Comparison of ENCODE assay signal across 12 cellular contexts in genomic region chr20:48298851-48299484, GRCh38.
DNase-seq lines count a peak whose midpoint lies in the region; ATAC-seq, FAIRE-seq and TF ChIP-seq lines count a peak whose summit lies in the region.
"Had no signal": no experiment of that assay in that cellular context is flagged by ENCODE, and none has a peak within 500 bp of the region (broad histone marks: within the 10 kb centered on the region; RNA-seq: fewer than 3 reads in every experiment).

No MANE protein-coding gene starts in this region.

- H2BK15ac ChIP-seq in IMR-90 (ENCODE audit: low read depth, low read length) = no peak overlapping the region

- H4K5ac ChIP-seq in IMR-90 (ENCODE audit: low read depth, low read length) = no peak overlapping the region

- no peak for FAIRE-seq in A549 (lab: Jason Lieb, UNC)

- CTCF ChIA-PET in A549 (lab: Yijun Ruan, JAX) = interaction anchor here (0.9 to 8.3 kb wide), 5 partner anchors 17 to 635 kb away, joined by 3 to 85 read pairs (median 4); no protein-coding TSS in a partner anchor
- CTCF ChIA-PET in IMR-90 (lab: Yijun Ruan, JAX) = no interaction called here

- H3K36me3 ChIP-seq in IMR-90 (ENCODE audit: control insufficient read depth, insufficient read depth, low read length) (no peaks in the 10 kb centered on the region), SJSA1 (no peaks in the 10 kb centered on the region), WERI-Rb-1 (no peaks in the 10 kb centered on the region)
- H3K36me3 ChIP-seq: ovary had no signal

- TF ChIP-seq RAD21 in A549 (conservative IDR thresholded peaks at IDR 0.05 in 1 of 2, IDR thresholded peaks at IDR 0.05 in 1 of 2) (peak in 1 of 2 experiments; percentile 15; a peak in 1 of 5 replicates), IMR-90 (IDR thresholded peaks at IDR 0.05; ENCODE audit: low read length) (no peak)

- H3K4me2 ChIP-seq in A549 (peak overlapping the region; percentile 59), IMR-90 (ENCODE audit: low read depth, low read length) (no peak overlapping the region; the same call in 1 of the 2 replicates)

- H3K14ac ChIP-seq in IMR-90 (replicated peaks; ENCODE audit: low read depth, low read length) = no peak overlapping the region

- H3K9ac ChIP-seq in IMR-90 (ENCODE audit: low read depth, low read length) = no peak overlapping the region

- H2AK9ac ChIP-seq in IMR-90 (replicated peaks; ENCODE audit: low read depth, low read length, poor library complexity) = peak overlapping the region; percentile 58

- no peak overlapping the region for H2BK20ac ChIP-seq in IMR-90 (ENCODE audit: low read depth, low read length)

- no peak overlapping the region for H2AFZ ChIP-seq in IMR-90 (replicated peaks; ENCODE audit: low read length, poor library complexity)

- dilution Hi-C loops in IMR-90 (cut with HindIII; ENCODE audit: low sequenced_read_pairs, unreplicated experiment) = no loop called here

- TF ChIP-seq CTCF in A549 (IDR thresholded peaks at IDR 0.05) (no peak), IMR-90 (conservative IDR thresholded peaks at IDR 0.05; ENCODE audit: low read depth, low read length) (no peak), WERI-Rb-1 (IDR thresholded peaks at IDR 0.05; ENCODE audit: low read depth, low read length) (no peak)

- WGBS in A549 (ENCODE audit: missing lambda C conversion rate) = 4% methylated on average over 7 of the region's 7 CpGs
- WGBS in IMR-90 (ENCODE audit: extremely low coverage in 2 of 2, insufficient read length in 1 of 2), 2 experiments = 42% methylated on average over 4 of the region's 7 CpGs; no CpG with 5 or more reads in 1 of the 2 experiments

- POLR2A ChIA-PET in A549 (lab: Yijun Ruan, JAX) (interaction anchor here (0.7 kb wide), 1 partner anchor 602 kb away, joined by 8 read pairs; no protein-coding TSS in a partner anchor), IMR-90 (lab: Charles Lee; ENCODE audit: unreplicated experiment) (no interaction called here)

- H4K91ac ChIP-seq in IMR-90 (ENCODE audit: insufficient read depth, low read depth, low read length) = peak overlapping the region; percentile 22; the same call in 1 of the 2 replicates

- peaks cover 4% of the 10 kb centered on the region; the same call in 1 of the 3 replicates for H3K9me3 ChIP-seq in A549
- H3K9me3 ChIP-seq in IMR-90 (ENCODE audit: control insufficient read depth, insufficient read depth, low read length) = 0 out of 2 replicates have a peak, but pooled peaks cover 3% of the 10 kb centered on the region
- H3K9me3 ChIP-seq in SJSA1 (replicated peaks) = no peaks in the 10 kb centered on the region
- H3K9me3 ChIP-seq in WERI-Rb-1 (ENCODE audit: severe bottlenecking) = no peaks in the 10 kb centered on the region
- H3K9me3 ChIP-seq: ovary had no signal

- DNase-seq in A549 (ENCODE audit: low read depth in 1 of 2, low spot score in 1 of 2) (peak; percentile 60 to 76), IMR-90 (peak; percentile 92), SJSA1 (ENCODE audit: low read depth in 1 of 2, low spot score in 2 of 2) (peak; percentile 81 to 87), glomerular endothelial cell (ENCODE audit: extremely low read depth, low read depth, low spot score) (peak; percentile 96), WERI-Rb-1 (no peak), DMS53 (lab: John Stamatoyannopoulos, UW) (no peak)
- DNase-seq: C1 segment of cervical spinal cord, cortex of kidney, H9, ovary had no signal

- no TSS peak for BruUV-seq in IMR-90 (replicated peaks; lab: Mats Ljungman, UMichigan)

- intact Hi-C loops in IMR-90 (cut with micrococcal nuclease) = loop anchor here (5.0 to 10.0 kb wide), 3 partner anchors 323 to 637 kb away; partner anchors contain the start of gene SULF2

- H3K4ac ChIP-seq in IMR-90 (ENCODE audit: low read depth, low read length) = no peak overlapping the region

- H3K9me1 ChIP-seq in IMR-90 (ENCODE audit: insufficient read depth, low read length) = peaks cover 18% of the 10 kb centered on the region; the same call in 1 of the 2 replicates

- H3K27me3 ChIP-seq in IMR-90 (ENCODE audit: control insufficient read depth, insufficient read depth, low read length) = peaks cover 4% of the 10 kb centered on the region
- no peaks in the 10 kb centered on the region for H3K27me3 ChIP-seq in SJSA1 (replicated peaks)
- H3K27me3 ChIP-seq in WERI-Rb-1 (ENCODE audit: insufficient read depth, low read depth, severe bottlenecking) = no peaks in the 10 kb centered on the region
- H3K27me3 ChIP-seq: ovary had no signal

- no peak overlapping the region for H3K23ac ChIP-seq in IMR-90 (ENCODE audit: low read depth, low read length)

- H3K56ac ChIP-seq in IMR-90 (ENCODE audit: extremely low read depth, insufficient read depth, low read length) = no peak overlapping the region

- ATAC-seq in A549 = peak; percentile 65; a peak in 4 of 6 replicates
- ATAC-seq in IMR-90 (ENCODE audit: low read depth) = peak; percentile 34
- no peak for ATAC-seq in GM18858 (IDR thresholded peaks at IDR 0.05; ENCODE audit: unreplicated experiment)
- ATAC-seq in GM21526 (IDR thresholded peaks at IDR 0.05; ENCODE audit: low FRiP score, unreplicated experiment) = no peak

- no peak overlapping the region for H2BK5ac ChIP-seq in IMR-90 (ENCODE audit: low read depth, low read length, poor library complexity, severe bottlenecking)

- no peak overlapping the region for H4K8ac ChIP-seq in IMR-90 (ENCODE audit: low read depth in 2 of 2, low read length in 2 of 2)

- 0 out of 2 replicates have a peak overlapping the region, but pooled peaks have one; percentile 25 for H2BK120ac ChIP-seq in IMR-90 (ENCODE audit: low read depth, low read length)

- H3K79me1 ChIP-seq in IMR-90 (ENCODE audit: low read depth in 1 of 2, low read length in 2 of 2) = no peaks in the 10 kb centered on the region

- H3K18ac ChIP-seq in IMR-90 (ENCODE audit: low read depth, low read length) = no peak overlapping the region

- no peak overlapping the region for H2AK5ac ChIP-seq in IMR-90 (ENCODE audit: low read depth, low read length)

- TF ChIP-seq POLR2A in A549 (IDR thresholded peaks at IDR 0.05; ENCODE audit: low read length) (no peak), IMR-90 (IDR thresholded peaks at IDR 0.05; ENCODE audit: low read depth, low read length) (no peak)

- H3K4me1 ChIP-seq in A549 (peaks cover 51% of the 10 kb centered on the region), IMR-90 (ENCODE audit: control insufficient read depth, insufficient read depth, low read length) (peaks cover 14% of the 10 kb centered on the region), SJSA1 (replicated peaks) (peaks cover 42% of the 10 kb centered on the region)

- peak overlapping the region; percentile 62 to 85 for H3K27ac ChIP-seq in A549
- no peak overlapping the region for H3K27ac ChIP-seq in IMR-90 (ENCODE audit: insufficient read depth, low read length)
- H3K27ac ChIP-seq in SJSA1 = peak overlapping the region; percentile 76
- H3K27ac ChIP-seq in WERI-Rb-1 = no peak overlapping the region
- H3K27ac ChIP-seq: ovary had no signal

- TF ChIP-seq EP300 in A549 (IDR thresholded peaks at IDR 0.05) = no peak; a peak in 1 of 5 replicates

- H4K20me1 ChIP-seq in IMR-90 (ENCODE audit: insufficient read depth, low read length) = no peaks in the 10 kb centered on the region

- H3K4me3 ChIP-seq in A549 (no peak overlapping the region), IMR-90 (ENCODE audit: insufficient read depth, low read depth, low read length) (no peak overlapping the region), SJSA1 (no peak overlapping the region), WERI-Rb-1 (ENCODE audit: low read depth, low read length) (no peak overlapping the region)
- H3K4me3 ChIP-seq: ovary had no signal

- in situ Hi-C loops in IMR-90 (cut with MboI; ENCODE audit: low sequenced_read_pairs) = loop anchor here (10.0 to 25.0 kb wide), 2 partner anchors 613 to 614 kb away; partner anchors contain the start of gene ARFGEF2

TF ChIP-seq in A549, 52 proteins besides CTCF, POLR2A, EP300 and RAD21:
- TF ChIP-seq JUNB (IDR thresholded peaks at IDR 0.05) (peak; percentile 66), ATOH8 (CRISPR knock-in tag; IDR thresholded peaks at IDR 0.05; ENCODE audit: low read depth) (no peak), CEBPB (IDR thresholded peaks at IDR 0.05) (no peak), FOSL2 (IDR thresholded peaks at IDR 0.05) (peak; percentile 46; the same call in 1 of the 2 replicates), FOSL2 (CRISPR knock-in tag; IDR thresholded peaks at IDR 0.05) (peak; percentile 75)

TF ChIP-seq in IMR-90, 13 proteins besides CTCF, POLR2A, EP300 and RAD21:
- peak; percentile 81 for TF ChIP-seq FOS (IDR thresholded peaks at IDR 0.05; ENCODE audit: low read depth, low read length)
- TF ChIP-seq CHD1 (IDR thresholded peaks at IDR 0.05; ENCODE audit: low read depth, low read length) = no peak
- TF ChIP-seq ELK1 (IDR thresholded peaks at IDR 0.05; ENCODE audit: borderline replicate concordance, low read depth, low read length) = no peak
- no peak for TF ChIP-seq MAZ (IDR thresholded peaks at IDR 0.05; ENCODE audit: borderline replicate concordance, low read depth, low read length)

Comparison
In these comparisons a context has a peak if more than half of its experiments do, and no peak if none do; other contexts are left out.
1. ATAC-seq: peak in A549 (2 of 2) and IMR-90 (single experiment); none in GM18858 (single experiment) and GM21526 (single experiment).
2. DNase-seq: peak in A549 (2 of 2), IMR-90 (single experiment), SJSA1 (2 of 2) and glomerular endothelial cell (single experiment); none in WERI-Rb-1 (single experiment) and DMS53 (single experiment).
3. H3K27ac ChIP-seq: peak in A549 (2 of 2) and SJSA1 (single experiment); none in IMR-90 (single experiment) and WERI-Rb-1 (single experiment).